ENCODE assay signal across 10 cellular contexts in genomic region chr21:35227774-35228173, GRCh38.
DNase-seq lines count a peak whose midpoint lies in the region; ATAC-seq and TF ChIP-seq lines count a peak whose summit lies in the region.
"Had no signal": no experiment of that assay in that cellular context is flagged by ENCODE, and none has a peak within 500 bp of the region (broad histone marks: within the 10 kb centered on the region; RNA-seq: fewer than 3 reads in every experiment).

No MANE protein-coding gene starts in this region.

- no peak for DNase-seq in T-helper 2 cell treated with Interferon-gamma antibody and Interleukin-4, amounts not matched to agents 5 μg/mL and 100 μg/mL, for 36 hours (ENCODE audit: low spot score)
- DNase-seq in T-helper 2 cell = no peak
- DNase-seq in NCI-H526 (lab: John Stamatoyannopoulos, UW) = peak; percentile 58 to 69
- peak; percentile 88 to 92 for DNase-seq in gastrocnemius medialis
- no peak for DNase-seq in substantia nigra (lab: John Stamatoyannopoulos, UW)
- DNase-seq in kidney tubule cell (ENCODE audit: low spot score) = no peak
- no peak for DNase-seq in osteoblast (ENCODE audit: insufficient read length, low spot score, missing footprints)

- no peak for TF ChIP-seq POLR2A in gastrocnemius medialis (IDR thresholded peaks at IDR 0.05)

- TF ChIP-seq CTCF in gastrocnemius medialis (IDR thresholded peaks at IDR 0.05 in 4 of 5, conservative IDR thresholded peaks at IDR 0.05 in 1 of 5) = no peak
- TF ChIP-seq CTCF in osteoblast (IDR thresholded peaks at IDR 0.05; ENCODE audit: extremely low read depth, low read depth, low read length) = no peak

- H4K20me1 ChIP-seq in osteoblast (ENCODE audit: insufficient read depth, low read length) = no peaks in the 10 kb centered on the region

- peak; percentile 22 for ATAC-seq in HG02973 (IDR thresholded peaks at IDR 0.05; ENCODE audit: unreplicated experiment)
- ATAC-seq in gastrocnemius medialis = peak; percentile 78 to 79
- ATAC-seq: left lobe of liver had no signal

- H3K4me3 ChIP-seq in gastrocnemius medialis (no peak overlapping the region), osteoblast (ENCODE audit: insufficient read depth, low read length) (no peak overlapping the region)
- H3K4me3 ChIP-seq: SJSA1 had no signal

- H3K36me3 Mint-ChIP-seq in T-helper 2 cell treated with Interferon-gamma antibody and Interleukin-4, amounts not matched to agents 5 μg/mL and 100 μg/mL, for 36 hours (ENCODE audit: low read depth) = no peaks in the 10 kb centered on the region

- H3K27me3 Mint-ChIP-seq in T-helper 2 cell treated with Interferon-gamma antibody and Interleukin-4, amounts not matched to agents 5 μg/mL and 100 μg/mL, for 36 hours (ENCODE audit: low read depth) = no peaks in the 10 kb centered on the region

- peak overlapping the region; percentile 69 for H3K4me3 Mint-ChIP-seq in T-helper 2 cell treated with Interferon-gamma antibody and Interleukin-4, amounts not matched to agents 5 μg/mL and 100 μg/mL, for 36 hours

- H3K27ac ChIP-seq in gastrocnemius medialis = peak overlapping the region; percentile 85 to 93 (median 90)
- H3K27ac ChIP-seq in substantia nigra (ENCODE audit: low read depth, low read length, poor library complexity, severe bottlenecking) = no peak overlapping the region
- no peak overlapping the region for H3K27ac ChIP-seq in osteoblast (ENCODE audit: low read depth, low read length)
- H3K27ac ChIP-seq: SJSA1 had no signal

- no peaks in the 10 kb centered on the region for H3K79me2 ChIP-seq in osteoblast (ENCODE audit: insufficient read depth, low read length)

- H3K4me1 ChIP-seq in gastrocnemius medialis = peaks cover 47 to 62% of the 10 kb centered on the region in 2 donors
- peaks cover 23% of the 10 kb centered on the region for H3K4me1 ChIP-seq in osteoblast (ENCODE audit: insufficient read depth, low read length)

- intact Hi-C loops in gastrocnemius medialis (cut with DNase I; ENCODE audit: low total_unique reads) = no loop called here

- no peaks in the 10 kb centered on the region for H3K9me3 ChIP-seq in gastrocnemius medialis
- H3K9me3 ChIP-seq in osteoblast (ENCODE audit: low read depth, low read length) = no peaks in the 10 kb centered on the region
- H3K9me3 ChIP-seq: SJSA1 had no signal

- in situ Hi-C loops in gastrocnemius medialis (cut with MboI; ENCODE audit: low sequenced_read_pairs in 4 of 4) = loop anchor here in 1 of 4 donors (10.0 kb wide), 1 partner anchor 493 kb away; no protein-coding TSS in a partner anchor

- H3K27me3 ChIP-seq in gastrocnemius medialis (no peaks in the 10 kb centered on the region), osteoblast (ENCODE audit: insufficient read depth, low read length) (no peaks in the 10 kb centered on the region)
- H3K27me3 ChIP-seq: SJSA1 had no signal

- H3K36me3 ChIP-seq in gastrocnemius medialis (no peaks in the 10 kb centered on the region), osteoblast (ENCODE audit: insufficient read depth, low read length) (no peaks in the 10 kb centered on the region)
- H3K36me3 ChIP-seq: SJSA1 had no signal

- no peak overlapping the region for H3K4me2 ChIP-seq in osteoblast (ENCODE audit: insufficient read depth, low read length)

- peaks cover 33% of the 10 kb centered on the region for H3K4me1 Mint-ChIP-seq in T-helper 2 cell treated with Interferon-gamma antibody and Interleukin-4, amounts not matched to agents 5 μg/mL and 100 μg/mL, for 36 hours (ENCODE audit: low read depth)

- peak overlapping the region; percentile 67 for H3K27ac Mint-ChIP-seq in T-helper 2 cell treated with Interferon-gamma antibody and Interleukin-4, amounts not matched to agents 5 μg/mL and 100 μg/mL, for 36 hours

- H3K9me3 Mint-ChIP-seq in T-helper 2 cell treated with Interferon-gamma antibody and Interleukin-4, amounts not matched to agents 5 μg/mL and 100 μg/mL, for 36 hours = no peaks in the 10 kb centered on the region

- H2AFZ ChIP-seq in osteoblast (ENCODE audit: low read length) = no peak overlapping the region

Comparison
In these comparisons a context has a peak if more than half of its experiments do, and no peak if none do; other contexts are left out.
1. DNase-seq: peak in NCI-H526 (2 of 2) and gastrocnemius medialis (2 of 2); none in T-helper 2 cell treated with Interferon-gamma antibody and Interleukin-4, amounts not matched to agents 5 μg/mL and 100 μg/mL, for 36 hours (single experiment), T-helper 2 cell (0 of 5), substantia nigra (0 of 49), kidney tubule cell (single experiment) and osteoblast (single experiment).
2. H3K27ac ChIP-seq: peak in gastrocnemius medialis (4 of 4); none in substantia nigra (single experiment) and osteoblast (single experiment).